Comparison of ENCODE assay signal across 9 cellular contexts in the genomic region with DNA sequence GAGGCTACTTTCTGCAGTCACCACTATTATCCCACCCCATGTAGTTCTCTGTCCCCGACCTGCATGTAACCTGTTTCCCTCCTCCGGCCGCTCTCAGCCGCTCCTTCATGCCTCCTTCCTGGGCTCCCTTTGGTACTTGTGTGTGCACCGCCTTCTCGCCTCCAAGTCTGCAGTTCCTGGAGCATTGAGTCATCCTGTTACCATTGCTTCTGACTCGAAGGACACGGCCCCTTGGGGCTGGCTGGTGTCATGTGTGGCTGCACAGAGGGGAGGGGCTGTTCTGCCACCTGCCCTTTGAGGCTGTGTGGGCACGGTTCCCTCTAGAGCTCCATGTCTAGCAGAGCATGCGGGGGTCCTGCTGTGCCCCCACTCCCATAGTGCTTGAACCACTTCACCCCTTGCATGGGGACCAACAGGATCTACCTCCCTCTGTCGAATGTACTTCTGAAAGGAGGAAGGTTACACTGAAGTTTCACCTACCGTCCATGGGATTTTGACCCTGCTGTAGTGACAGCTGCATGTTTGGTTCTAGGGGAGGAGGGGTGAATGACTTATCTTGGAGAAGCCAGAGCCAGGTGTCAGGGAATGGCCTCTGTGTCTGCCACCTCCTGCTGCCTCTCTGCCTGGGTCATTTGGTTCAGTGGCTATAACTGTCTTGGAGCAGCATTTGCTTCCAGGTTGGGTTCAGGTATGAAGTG. TPM values are rescaled to one million over a fixed set of nuclear protein-coding genes. Genes with fewer than 3 reads are reported as not detected.
DNase-seq lines count a peak whose midpoint lies in the region; ATAC-seq, FAIRE-seq and TF ChIP-seq lines count a peak whose summit lies in the region.
"Had no signal": no experiment of that assay in that cellular context is flagged by ENCODE, and none has a peak within 500 bp of the region (broad histone marks: within the 10 kb centered on the region; RNA-seq: fewer than 3 reads in every experiment).

No MANE protein-coding gene starts in this region.

- TF ChIP-seq POLR2A in suprapubic skin (IDR thresholded peaks at IDR 0.05): no peak

- H3K4me3 ChIP-seq in GM23248: 0 out of 2 replicates have a peak overlapping the region, but pooled peaks have one; percentile 19
- no peak overlapping the region for H3K4me3 ChIP-seq in kidney (ENCODE audit: low read length in 2 of 2)
- no peak overlapping the region for H3K4me3 ChIP-seq in suprapubic skin

- no peak for ATAC-seq in GM19324 (IDR thresholded peaks at IDR 0.05; ENCODE audit: low FRiP score, unreplicated experiment)

- H3K27ac ChIP-seq in GM23248 (peak overlapping the region; percentile 96), kidney (ENCODE audit: low read depth in 2 of 2, low read length in 2 of 2) (peak overlapping the region; percentile 74 to 84), suprapubic skin (no peak overlapping the region)
- H3K27ac ChIP-seq: parathyroid adenoma had no signal

- H2AFZ ChIP-seq in GM23248: no peak overlapping the region
- H2AFZ ChIP-seq: parathyroid adenoma had no signal

- intact Hi-C loops in kidney (cut with DNase I): no loop called here

- TF ChIP-seq EP300 in suprapubic skin (IDR thresholded peaks at IDR 0.05): no peak

- 60 to 66% methylated on average over 10 to 12 of the region's 12 CpGs for WGBS in GM23248 (ENCODE audit: low coverage in 1 of 2, low lambda C conversion rate in 2 of 2, missing lambda C conversion rate in 2 of 2), 2 experiments
- 32% methylated on average over 12 of the region's 12 CpGs for WGBS in suprapubic skin

- H3K9me3 ChIP-seq in GM23248 (ENCODE audit: low read depth) (no peaks in the 10 kb centered on the region), kidney (ENCODE audit: control insufficient read depth in 1 of 2, low read length in 2 of 2) (no peaks in the 10 kb centered on the region), suprapubic skin (no peaks in the 10 kb centered on the region)

- H3K4me1 ChIP-seq in GM23248 (ENCODE audit: insufficient read depth) (peaks cover 47% of the 10 kb centered on the region), kidney (ENCODE audit: control insufficient read depth in 1 of 2, insufficient read depth in 1 of 2, low read depth in 1 of 2, low read length in 2 of 2) (peaks cover 70 to 75% of the 10 kb centered on the region in 2 donors), suprapubic skin (peaks cover 66% of the 10 kb centered on the region)

- DNase-seq in DMS79 treated with DMSO at 0.1 percent for 48 hours (lab: John Stamatoyannopoulos, UW) (peak; percentile 75), GM23248 (peak; percentile 73), NCI-H524 treated with DMSO at 0.1 percent for 48 hours (lab: John Stamatoyannopoulos, UW) (peak; percentile 81), activated T-helper 1 cell treated with Interleukin-2 at 50 U/mL for 16 hours (ENCODE audit: low read depth) (peak; percentile 31), kidney (peak; percentile 91), suprapubic skin (ENCODE audit: low spot score in 2 of 2) (no peak)
- DNase-seq in stimulated activated CD8-positive, alpha-beta memory T cell treated with anti-CD3 and anti-CD28 coated beads, Interleukin-7, amount 100 ng/mL, for 24 hours (ENCODE audit: low read depth): peak; percentile 26

- no peaks in the 10 kb centered on the region for H3K9me2 ChIP-seq in GM23248 (ENCODE audit: insufficient read depth)

- H3K79me2 ChIP-seq in GM23248 (ENCODE audit: insufficient read depth): peaks cover 91% of the 10 kb centered on the region

- no peak for FAIRE-seq in kidney (lab: Jason Lieb, UNC)

- peak overlapping the region; percentile 75 for H3K9ac ChIP-seq in GM23248
- peak overlapping the region; percentile 20 to 30 for H3K9ac ChIP-seq in kidney (ENCODE audit: low read length in 2 of 2)
- H3K9ac ChIP-seq: parathyroid adenoma had no signal

- H3K4me2 ChIP-seq in GM23248 (ENCODE audit: unreplicated experiment): peak overlapping the region; percentile 49

- no peak for TF ChIP-seq CTCF in kidney (IDR thresholded peaks at IDR 0.05; ENCODE audit: borderline replicate concordance, extremely low read depth, insufficient read depth)
- TF ChIP-seq CTCF in suprapubic skin (IDR thresholded peaks at IDR 0.05): no peak

- H4K20me1 ChIP-seq in GM23248 (ENCODE audit: insufficient read depth): no peaks in the 10 kb centered on the region

- H3F3A ChIP-seq in GM23248 (ENCODE audit: insufficient read depth): peaks cover 31% of the 10 kb centered on the region

- H3K27me3 ChIP-seq in GM23248 (replicated peaks; ENCODE audit: insufficient read depth) (no peaks in the 10 kb centered on the region), suprapubic skin (no peaks in the 10 kb centered on the region)

- in situ Hi-C loops in GM23248 (cut with MboI): no loop called here

- H3K36me3 ChIP-seq in GM23248 (ENCODE audit: low read depth): no peaks in the 10 kb centered on the region
- H3K36me3 ChIP-seq in kidney (ENCODE audit: control insufficient read depth in 1 of 2, insufficient read depth in 2 of 2, low read length in 2 of 2): no peaks in the 10 kb centered on the region
- H3K36me3 ChIP-seq in suprapubic skin: no peaks in the 10 kb centered on the region

RNA-seq across cellular contexts. Expression of a gene that starts 39.6 kb away (rescaled TPM):
- total RNA-seq in GM23248 (2014; rRNA removed; shearing (Covaris generic)): 30.0 and 30.6 TPM in 2 replicates
- polyA plus RNA-seq in GM23248 (2016; fragmentation: Nextera tagmentation; extraction: Ambion mirVana) (3.3 and 4.7 TPM in 2 replicates), kidney (ENCODE audit: insufficient read depth, low read depth, low replicate concordance) (45.0 TPM)
- total RNA-seq in kidney (97.7 TPM), suprapubic skin (10 to 100 TPM; 72.8 to 87.8 (median 79.3) TPM)

Comparison
In these comparisons a context has a peak if more than half of its experiments do, and no peak if none do; other contexts are left out.
1. DNase-seq: peak in DMS79 treated with DMSO at 0.1 percent for 48 hours (single experiment), GM23248 (single experiment), NCI-H524 treated with DMSO at 0.1 percent for 48 hours (single experiment), activated T-helper 1 cell treated with Interleukin-2 at 50 U/mL for 16 hours (single experiment), kidney (single experiment) and stimulated activated CD8-positive, alpha-beta memory T cell treated with anti-CD3 and anti-CD28 coated beads, Interleukin-7, amount 100 ng/mL, for 24 hours (single experiment); none in suprapubic skin (0 of 2).